In genomic region chr2:28662468-28663095, GRCh38 we compare ENCODE assay signal across 1 cellular context.
TF ChIP-seq lines count a peak whose summit lies in the region.

No MANE protein-coding gene starts in this region.

TF ChIP-seq in K562, 482 proteins besides CTCF, POLR2A, EP300 and RAD21 (continued from another document):
- TF ChIP-seq, protein P1, sequence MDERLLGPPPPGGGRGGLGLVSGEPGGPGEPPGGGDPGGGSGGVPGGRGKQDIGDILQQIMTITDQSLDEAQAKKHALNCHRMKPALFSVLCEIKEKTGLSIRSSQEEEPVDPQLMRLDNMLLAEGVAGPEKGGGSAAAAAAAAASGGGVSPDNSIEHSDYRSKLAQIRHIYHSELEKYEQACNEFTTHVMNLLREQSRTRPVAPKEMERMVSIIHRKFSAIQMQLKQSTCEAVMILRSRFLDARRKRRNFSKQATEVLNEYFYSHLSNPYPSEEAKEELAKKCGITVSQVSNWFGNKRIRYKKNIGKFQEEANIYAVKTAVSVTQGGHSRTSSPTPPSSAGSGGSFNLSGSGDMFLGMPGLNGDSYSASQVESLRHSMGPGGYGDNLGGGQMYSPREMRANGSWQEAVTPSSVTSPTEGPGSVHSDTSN (CRISPR knock-in tag; IDR thresholded peaks at IDR 0.05; ENCODE audit: low read depth): no peak
- TF ChIP-seq, protein P1 (tag; conservative IDR thresholded peaks at IDR 0.05; ENCODE audit: low read depth): peak; percentile 54; the same call in 1 of the 2 replicates
- no peak for TF ChIP-seq NR2C2 (CRISPR knock-in tag; IDR thresholded peaks at IDR 0.05)
- TF ChIP-seq NR2C2 (tag; IDR thresholded peaks at IDR 0.05): peak; percentile 64
